11 cellular contexts compared by ENCODE assay signal in the genomic region with DNA sequence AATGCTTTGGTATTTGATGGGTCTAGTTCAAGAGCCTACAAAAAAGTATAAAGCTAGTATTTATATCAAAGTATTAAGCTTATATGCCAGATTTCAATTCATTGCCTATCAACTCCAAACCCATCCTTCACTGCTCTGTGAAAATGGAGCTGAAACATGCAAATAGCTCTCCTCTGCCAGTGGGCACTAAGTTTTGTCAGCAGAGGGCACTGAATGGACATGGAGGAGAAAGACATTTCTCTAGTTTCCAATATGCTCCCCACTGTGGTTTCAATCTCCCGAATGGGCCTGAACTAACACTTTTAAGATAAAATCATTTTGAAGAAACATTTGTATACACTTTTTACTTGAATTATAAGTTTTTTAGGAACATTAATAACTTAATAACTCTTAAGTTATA. TPM values are rescaled to one million over a fixed set of nuclear protein-coding genes. Genes with fewer than 3 reads are reported as not detected.
DNase-seq lines count a peak whose midpoint lies in the region; ATAC-seq, FAIRE-seq and TF ChIP-seq lines count a peak whose summit lies in the region.
"Had no signal": no experiment of that assay in that cellular context is flagged by ENCODE, and none has a peak within 500 bp of the region (broad histone marks: within the 10 kb centered on the region; RNA-seq: fewer than 3 reads in every experiment).

No MANE protein-coding gene starts in this region.

- H3K4me3 ChIP-seq in SK-N-SH (ENCODE audit: low read depth in 2 of 2, low read length in 1 of 2) (no peak overlapping the region), endothelial cell of umbilical vein (replicated peaks in 1 of 3; ENCODE audit: insufficient read depth in 1 of 3, low read depth in 1 of 3, low read length in 3 of 3) (no peak overlapping the region), colonic mucosa (no peak overlapping the region)
- H3K4me3 ChIP-seq: BLaER1 treated with 17β-estradiol and CSF1 and Interleukin-3, amounts not matched to agents 10 nM and 100 nM had no signal

- H2AFZ ChIP-seq in SK-N-SH (ENCODE audit: low read depth) (no peak overlapping the region), endothelial cell of umbilical vein (ENCODE audit: low read depth, low read length) (no peak overlapping the region)

- no peaks in the 10 kb centered on the region for H3K4me1 Mint-ChIP-seq in progenitor cell of endocrine pancreas (ENCODE audit: low read depth)

- peaks cover 41% of the 10 kb centered on the region for H3K36me3 Mint-ChIP-seq in progenitor cell of endocrine pancreas (ENCODE audit: insufficient read depth)

- dilution Hi-C loops in endothelial cell of umbilical vein (cut with MboI; ENCODE audit: extremely low pct_ligation_motif_present, low sequenced_read_pairs) = no loop called here

- DNase-seq in SK-N-SH (no peak), NCI-H226 (peak; percentile 3), endothelial cell of umbilical vein (ENCODE audit: low read depth, low spot score) (peak; percentile 31), progenitor cell of endocrine pancreas (ENCODE audit: low spot score, unreplicated experiment) (no peak), colonic mucosa (no peak)
- DNase-seq: caudate nucleus, NCI-H2029 treated with DMSO at 0.1 percent for 48 hours had no signal

- no peak overlapping the region for H3K27ac ChIP-seq in SK-N-SH (ENCODE audit: low read depth in 2 of 2, low read length in 1 of 2)
- H3K27ac ChIP-seq in endothelial cell of umbilical vein (ENCODE audit: insufficient read depth, low read depth, low read length) = no peak overlapping the region
- no peak overlapping the region for H3K27ac ChIP-seq in colonic mucosa
- H3K27ac ChIP-seq: BLaER1 treated with 17β-estradiol and CSF1 and Interleukin-3, amounts not matched to agents 10 nM and 100 nM had no signal

- H3K4me2 ChIP-seq in SK-N-SH (no peak overlapping the region), endothelial cell of umbilical vein (ENCODE audit: insufficient read depth, low read length) (no peak overlapping the region)
- H3K4me2 ChIP-seq: BLaER1 treated with 17β-estradiol and CSF1 and Interleukin-3, amounts not matched to agents 10 nM and 100 nM had no signal

- TF ChIP-seq EP300 in SK-N-SH (IDR thresholded peaks at IDR 0.05; ENCODE audit: borderline replicate concordance in 1 of 2, low read depth in 1 of 2, low read length in 1 of 2) = no peak

- H3K9me1 ChIP-seq in endothelial cell of umbilical vein (replicated peaks; ENCODE audit: control insufficient read depth, extremely low read depth, insufficient read depth, low read length) = no peaks in the 10 kb centered on the region

- H3K27ac Mint-ChIP-seq in progenitor cell of endocrine pancreas = no peak overlapping the region

- WGBS in SK-N-SH (ENCODE audit: low lambda C conversion rate) = 93% methylated on average over 1 of the region's 1 CpG

- TF ChIP-seq RAD21 in SK-N-SH (IDR thresholded peaks at IDR 0.05; ENCODE audit: low read length) = peak; percentile 42

- H3K27me3 ChIP-seq in SK-N-SH (ENCODE audit: insufficient read depth) (no peaks in the 10 kb centered on the region), endothelial cell of umbilical vein (ENCODE audit: control insufficient read depth in 2 of 2, insufficient read depth in 2 of 2, low read length in 2 of 2) (no peaks in the 10 kb centered on the region), colonic mucosa (no peaks in the 10 kb centered on the region)
- H3K27me3 ChIP-seq: BLaER1 treated with 17β-estradiol and CSF1 and Interleukin-3, amounts not matched to agents 10 nM and 100 nM had no signal

- ATAC-seq in SK-N-SH treated with all-trans-retinoic acid at 6 μM for 48 hours (no peak; the same call in 2 of the 3 replicates), HG03108 (IDR thresholded peaks at IDR 0.05; ENCODE audit: unreplicated experiment) (no peak), GM18519 (IDR thresholded peaks at IDR 0.05; ENCODE audit: low FRiP score, unreplicated experiment) (no peak)

- H3K9me3 ChIP-seq in SK-N-SH = no peaks in the 10 kb centered on the region
- H3K9me3 ChIP-seq in endothelial cell of umbilical vein (replicated peaks; ENCODE audit: control insufficient read depth, insufficient read depth, low read length) = no peaks in the 10 kb centered on the region
- no peaks in the 10 kb centered on the region for H3K9me3 ChIP-seq in colonic mucosa
- H3K9me3 ChIP-seq: BLaER1 treated with 17β-estradiol and CSF1 and Interleukin-3, amounts not matched to agents 10 nM and 100 nM had no signal

- H3K79me2 ChIP-seq in SK-N-SH (ENCODE audit: insufficient read depth) (no peaks in the 10 kb centered on the region), endothelial cell of umbilical vein (ENCODE audit: control insufficient read depth, insufficient read depth, low read length) (no peaks in the 10 kb centered on the region)

- H3K27me3 Mint-ChIP-seq in progenitor cell of endocrine pancreas = no peaks in the 10 kb centered on the region

- no TSS peak for BruUV-seq in endothelial cell of umbilical vein (replicated peaks; lab: Mats Ljungman, UMichigan)

- peaks cover 63 to 87% of the 10 kb centered on the region in 2 experiments for H3K36me3 ChIP-seq in SK-N-SH (replicated peaks in 1 of 2; ENCODE audit: control insufficient read depth in 1 of 2, insufficient read depth in 2 of 2, low read length in 1 of 2)
- peaks cover 7 to 18% of the 10 kb centered on the region in 2 experiments for H3K36me3 ChIP-seq in endothelial cell of umbilical vein (ENCODE audit: control insufficient read depth in 2 of 2, extremely low read depth in 1 of 2, insufficient read depth in 2 of 2, low read length in 2 of 2)
- H3K36me3 ChIP-seq in colonic mucosa = peaks cover 18% of the 10 kb centered on the region

- TF ChIP-seq CTCF in SK-N-SH (IDR thresholded peaks at IDR 0.05) (peak; percentile 44), endothelial cell of umbilical vein (IDR thresholded peaks at IDR 0.05; ENCODE audit: extremely low read depth in 1 of 2, insufficient read depth in 1 of 2, low read depth in 1 of 2, low read length in 2 of 2) (peak; percentile 12 to 17), progenitor cell of endocrine pancreas (IDR thresholded peaks at IDR 0.05; ENCODE audit: unreplicated experiment) (peak; percentile 9), colonic mucosa (IDR thresholded peaks at IDR 0.05) (no peak)

- H3K4me1 ChIP-seq in SK-N-SH (ENCODE audit: control insufficient read depth in 1 of 2, insufficient read depth in 2 of 2, low read depth in 1 of 2, low read length in 1 of 2) = no peaks in the 10 kb centered on the region
- H3K4me1 ChIP-seq in endothelial cell of umbilical vein (ENCODE audit: control insufficient read depth, extremely low read depth, insufficient read depth, low read length) = no peaks in the 10 kb centered on the region
- no peaks in the 10 kb centered on the region for H3K4me1 ChIP-seq in colonic mucosa

- POLR2A ChIA-PET in SK-N-SH (lab: Yijun Ruan, JAX) (no interaction called here), endothelial cell of umbilical vein (lab: Charles Lee) (no interaction called here)

- no peak overlapping the region for H3K9ac ChIP-seq in SK-N-SH
- no peak overlapping the region for H3K9ac ChIP-seq in endothelial cell of umbilical vein (replicated peaks; ENCODE audit: extremely low read depth, insufficient read depth, low read length)
- H3K9ac ChIP-seq in colonic mucosa (ENCODE audit: low read depth in 2 of 2, low read length in 2 of 2) = no peak overlapping the region
- H3K9ac ChIP-seq: BLaER1 treated with 17β-estradiol and CSF1 and Interleukin-3, amounts not matched to agents 10 nM and 100 nM had no signal

- no peaks in the 10 kb centered on the region for H3K9me2 ChIP-seq in SK-N-SH

- no peak for FAIRE-seq in endothelial cell of umbilical vein (lab: Jason Lieb, UNC)

- TF ChIP-seq POLR2A in endothelial cell of umbilical vein (IDR thresholded peaks at IDR 0.05; ENCODE audit: low read depth, low read length) = no peak

- no peaks in the 10 kb centered on the region for H3K9me3 Mint-ChIP-seq in progenitor cell of endocrine pancreas (ENCODE audit: low read depth)

- no peak overlapping the region for H3K4me3 Mint-ChIP-seq in progenitor cell of endocrine pancreas (ENCODE audit: low read depth)

- peaks cover 4% of the 10 kb centered on the region for H3F3A ChIP-seq in SK-N-SH (replicated peaks; ENCODE audit: insufficient read depth)

- no peaks in the 10 kb centered on the region for H4K20me1 ChIP-seq in SK-N-SH (ENCODE audit: insufficient read depth)
- H4K20me1 ChIP-seq in endothelial cell of umbilical vein (replicated peaks; ENCODE audit: control insufficient read depth, extremely low read depth, insufficient read depth, low read length) = no peaks in the 10 kb centered on the region

- CTCF ChIA-PET in SK-N-SH (lab: Yijun Ruan, JAX) (interaction anchor here (0.6 to 1.2 kb wide), 4 partner anchors 40 to 948 kb away, joined by 3 to 6 read pairs (median 3); no protein-coding TSS in a partner anchor), endothelial cell of umbilical vein (lab: Charles Lee) (interaction anchor here (0.6 to 2.1 kb wide), 13 partner anchors 13 to 745 kb away, joined by 3 to 18 read pairs (median 4); no protein-coding TSS in a partner anchor)

- intact Hi-C loops in endothelial cell of umbilical vein (cut with micrococcal nuclease) = no loop called here
- intact Hi-C loops in colonic mucosa (cut with DNase I) = no loop called here

RNA-seq across cellular contexts. Expression of gene PPID, which starts 12.4 kb away (rescaled TPM):
- polyA plus RNA-seq in SK-N-SH (2012; rRNA removed) (13.2 and 20.2 TPM in 2 replicates), endothelial cell of umbilical vein (11.1 and 11.5 TPM in 2 replicates)
- polyA plus RNA-seq in SK-N-SH (2012; cell fraction: cytosol; rRNA removed) = 27.0 and 33.1 TPM in 2 replicates
- polyA plus RNA-seq in SK-N-SH (2012; cell fraction: nucleus; rRNA removed) = 10.9 and 15.9 TPM in 2 replicates
- total RNA-seq in endothelial cell of umbilical vein (24.7 and 25.7 TPM in 2 replicates), progenitor cell of endocrine pancreas (42.9 and 49.2 TPM in 2 replicates), colonic mucosa (10 to 100 TPM; 20.3 to 48.5 TPM)
- polyA plus RNA-seq in endothelial cell of umbilical vein (2011; cell fraction: cytosol; rRNA removed) = 13.3 and 14.8 TPM in 2 replicates
- polyA plus RNA-seq in endothelial cell of umbilical vein (2011; cell fraction: nucleus; rRNA removed) = 10.1 and 14.7 TPM in 2 replicates
- polyA plus RNA-seq in endothelial cell of umbilical vein (2012) = 22.5 and 35.0 TPM in 2 replicates
- 2.6 and 5.0 TPM in 2 replicates for polyA minus RNA-seq in endothelial cell of umbilical vein
- 2.6 TPM for polyA minus RNA-seq in endothelial cell of umbilical vein (2011; cell fraction: cytosol; rRNA and poly(A)+ RNA removed)
- 4.0 and 7.9 TPM in 2 replicates for polyA minus RNA-seq in endothelial cell of umbilical vein (2011; cell fraction: nucleus; rRNA and poly(A)+ RNA removed)

RNA-seq across cellular contexts. Expression of gene ETFDH, which starts 38.7 kb away (rescaled TPM):
- polyA plus RNA-seq in SK-N-SH (2012; rRNA removed) = 12.1 and 15.7 TPM in 2 replicates
- 13.7 and 17.7 TPM in 2 replicates for polyA plus RNA-seq in SK-N-SH (2012; cell fraction: cytosol; rRNA removed)
- polyA plus RNA-seq in SK-N-SH (2012; cell fraction: nucleus; rRNA removed) = 21.1 and 29.0 TPM in 2 replicates
- 21.8 and 22.3 TPM in 2 replicates for total RNA-seq in endothelial cell of umbilical vein
- 16.9 and 17.3 TPM in 2 replicates for polyA plus RNA-seq in endothelial cell of umbilical vein
- 13.4 and 16.0 TPM in 2 replicates for polyA plus RNA-seq in endothelial cell of umbilical vein (2011; cell fraction: cytosol; rRNA removed)
- polyA plus RNA-seq in endothelial cell of umbilical vein (2011; cell fraction: nucleus; rRNA removed) = 32.3 and 40.9 TPM in 2 replicates
- polyA plus RNA-seq in endothelial cell of umbilical vein (2012) = 16.2 and 18.0 TPM in 2 replicates
- 9.8 and 21.6 TPM in 2 replicates for polyA minus RNA-seq in endothelial cell of umbilical vein
- 9.0 TPM for polyA minus RNA-seq in endothelial cell of umbilical vein (2011; cell fraction: cytosol; rRNA and poly(A)+ RNA removed)
- 15.5 and 16.8 TPM in 2 replicates for polyA minus RNA-seq in endothelial cell of umbilical vein (2011; cell fraction: nucleus; rRNA and poly(A)+ RNA removed)
- total RNA-seq in progenitor cell of endocrine pancreas = 19.9 and 22.5 TPM in 2 replicates
- total RNA-seq in colonic mucosa = 10 to 100 TPM; 63.7 to 72.9 TPM

RNA-seq across cellular contexts. Expression of gene C4orf46, which starts 39.1 kb away (rescaled TPM):
- 7.0 and 7.1 TPM in 2 replicates for polyA plus RNA-seq in SK-N-SH (2012; rRNA removed)
- polyA plus RNA-seq in SK-N-SH (2012; cell fraction: cytosol; rRNA removed) = 10.5 and 11.0 TPM in 2 replicates
- polyA plus RNA-seq in SK-N-SH (2012; cell fraction: nucleus; rRNA removed) = 2.7 and 6.4 TPM in 2 replicates
- 19.3 and 19.6 TPM in 2 replicates for total RNA-seq in endothelial cell of umbilical vein
- 7.5 and 9.4 TPM in 2 replicates for polyA plus RNA-seq in endothelial cell of umbilical vein
- 9.6 and 9.9 TPM in 2 replicates for polyA plus RNA-seq in endothelial cell of umbilical vein (2011; cell fraction: cytosol; rRNA removed)
- polyA plus RNA-seq in endothelial cell of umbilical vein (2011; cell fraction: nucleus; rRNA removed) = 7.0 and 9.6 TPM in 2 replicates
- 9.1 and 14.5 TPM in 2 replicates for polyA plus RNA-seq in endothelial cell of umbilical vein (2012)
- polyA minus RNA-seq in endothelial cell of umbilical vein = 11.3 and 15.8 TPM in 2 replicates
- polyA minus RNA-seq in endothelial cell of umbilical vein (2011; cell fraction: cytosol; rRNA and poly(A)+ RNA removed) = 3.0 TPM
- polyA minus RNA-seq in endothelial cell of umbilical vein (2011; cell fraction: nucleus; rRNA and poly(A)+ RNA removed) = 6.6 and 13.1 TPM in 2 replicates
- 18.2 and 20.1 TPM in 2 replicates for total RNA-seq in progenitor cell of endocrine pancreas
- 1 to 10 TPM; 3.7 to 7.4 TPM for total RNA-seq in colonic mucosa

RNA-seq across cellular contexts. Expression of gene FNIP2, which starts 58.0 kb away (rescaled TPM):
- polyA plus RNA-seq in SK-N-SH (2012; rRNA removed) (0.97 and 1.6 TPM in 2 replicates), endothelial cell of umbilical vein (2.6 and 4.5 TPM in 2 replicates)
- polyA plus RNA-seq in SK-N-SH (2012; cell fraction: cytosol; rRNA removed) = 1.2 and 1.8 TPM in 2 replicates
- polyA plus RNA-seq in SK-N-SH (2012; cell fraction: nucleus; rRNA removed) = 1.5 and 2.4 TPM in 2 replicates
- total RNA-seq in endothelial cell of umbilical vein (13.6 and 14.4 TPM in 2 replicates), progenitor cell of endocrine pancreas (53.8 and 56.0 TPM in 2 replicates), colonic mucosa (10 to 100 TPM; 56.2 to 89.6 TPM)
- 3.5 and 4.2 TPM in 2 replicates for polyA plus RNA-seq in endothelial cell of umbilical vein (2011; cell fraction: cytosol; rRNA removed)
- polyA plus RNA-seq in endothelial cell of umbilical vein (2011; cell fraction: nucleus; rRNA removed) = 7.5 and 8.0 TPM in 2 replicates
- 3.1 and 4.1 TPM in 2 replicates for polyA plus RNA-seq in endothelial cell of umbilical vein (2012)
- polyA minus RNA-seq in endothelial cell of umbilical vein = 15.5 and 16.7 TPM in 2 replicates
- 0.51 TPM for polyA minus RNA-seq in endothelial cell of umbilical vein (2011; cell fraction: cytosol; rRNA and poly(A)+ RNA removed)
- 26.0 and 35.9 TPM in 2 replicates for polyA minus RNA-seq in endothelial cell of umbilical vein (2011; cell fraction: nucleus; rRNA and poly(A)+ RNA removed)

Comparison
In these comparisons a context has a peak if more than half of its experiments do, and no peak if none do; other contexts are left out.
1. DNase-seq: peak in NCI-H226 (single experiment) and endothelial cell of umbilical vein (single experiment); none in SK-N-SH (single experiment), progenitor cell of endocrine pancreas (single experiment) and colonic mucosa (single experiment).